Comparison of ENCODE assay signal across 2 cellular contexts in the genomic region with DNA sequence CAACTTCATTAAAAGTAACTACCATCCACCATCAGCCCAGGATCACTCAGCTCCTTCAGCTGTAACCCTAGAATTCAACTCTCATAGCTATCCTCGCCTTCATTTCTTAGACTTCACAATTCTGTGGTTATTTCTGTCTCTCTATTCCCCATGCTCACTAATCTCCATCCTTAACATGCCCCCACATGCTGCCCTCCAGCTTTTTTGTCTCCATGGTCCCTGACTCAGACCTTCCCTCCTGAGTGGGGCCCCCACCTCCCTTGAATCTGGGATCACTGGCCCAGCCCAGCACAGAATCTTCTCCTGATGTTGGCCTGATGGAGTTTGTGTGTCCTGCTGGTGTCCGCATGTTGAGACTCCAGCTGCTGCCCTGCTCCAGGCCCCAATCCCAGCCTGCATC.
TF ChIP-seq lines count a peak whose summit lies in the region.

No MANE protein-coding gene starts in this region.

TF ChIP-seq in HepG2, 621 proteins besides CTCF, POLR2A, EP300 and RAD21:
- TF ChIP-seq NCOA2 (CRISPR knock-in tag; IDR thresholded peaks at IDR 0.05) = no peak
- TF ChIP-seq TBX3 (IDR thresholded peaks at IDR 0.05; ENCODE audit: borderline replicate concordance) = no peak
TF ChIP-seq in HepG2: peak in this region for 0.

TF ChIP-seq in GM12891, 5 proteins besides CTCF, POLR2A, EP300 and RAD21:
- TF ChIP-seq PAX5 (IDR thresholded peaks at IDR 0.05; ENCODE audit: insufficient read depth, low read length, severe bottlenecking) (no peak), SPI1 (IDR thresholded peaks at IDR 0.05; ENCODE audit: low read depth, low read length) (no peak), TAF1 (IDR thresholded peaks at IDR 0.05; ENCODE audit: low read depth, low read length) (no peak), POU2F2 (IDR thresholded peaks at IDR 0.05; ENCODE audit: low read depth, low read length) (no peak), POLR2AphosphoS5 (IDR thresholded peaks at IDR 0.05; ENCODE audit: low read depth, low read length) (no peak)
